In genomic region chr13:29937379-29937778, GRCh38 we compare ENCODE assay signal across 13 cellular contexts.
"Had no signal": no experiment of that assay in that cellular context is flagged by ENCODE, and none has a peak within 500 bp of the region (broad histone marks: within the 10 kb centered on the region; RNA-seq: fewer than 3 reads in every experiment).

No MANE protein-coding gene starts in this region.

- H3K4me1 ChIP-seq: parathyroid adenoma had no signal

- H3K36me3 ChIP-seq: brain microvascular endothelial cell, neutrophil, thoracic aorta, upper lobe of right lung had no signal

- H3K36me3 Mint-ChIP-seq: activated naive CD4-positive, alpha-beta T cell treated with anti-CD3 and anti-CD28 coated beads, Interleukin-2, amount 50 U/mL, for 24 hours; memory B cell; natural killer cell had no signal

- H3K27ac ChIP-seq: brain microvascular endothelial cell, epithelial cell of prostate, neutrophil, parathyroid adenoma, thoracic aorta, upper lobe of right lung had no signal

- H3K4me3 ChIP-seq: mucosa of descending colon, thoracic aorta, upper lobe of right lung had no signal

- H3K9ac ChIP-seq: parathyroid adenoma had no signal

- H3K9me3 Mint-ChIP-seq: activated naive CD4-positive, alpha-beta T cell treated with anti-CD3 and anti-CD28 coated beads, Interleukin-2, amount 50 U/mL, for 24 hours; memory B cell; natural killer cell had no signal

- H3K9me3 ChIP-seq: mucosa of descending colon, neutrophil, thoracic aorta, upper lobe of right lung had no signal

- DNase-seq: brain microvascular endothelial cell, foreskin melanocyte, kidney glomerular epithelial cell, left ventricle myocardium superior, mucosa of descending colon, natural killer cell, upper lobe of right lung had no signal

- H3K27me3 ChIP-seq: neutrophil, upper lobe of right lung had no signal

- H3K27me3 Mint-ChIP-seq: activated naive CD4-positive, alpha-beta T cell treated with anti-CD3 and anti-CD28 coated beads, Interleukin-2, amount 50 U/mL, for 24 hours had no signal
